In the genomic region with DNA sequence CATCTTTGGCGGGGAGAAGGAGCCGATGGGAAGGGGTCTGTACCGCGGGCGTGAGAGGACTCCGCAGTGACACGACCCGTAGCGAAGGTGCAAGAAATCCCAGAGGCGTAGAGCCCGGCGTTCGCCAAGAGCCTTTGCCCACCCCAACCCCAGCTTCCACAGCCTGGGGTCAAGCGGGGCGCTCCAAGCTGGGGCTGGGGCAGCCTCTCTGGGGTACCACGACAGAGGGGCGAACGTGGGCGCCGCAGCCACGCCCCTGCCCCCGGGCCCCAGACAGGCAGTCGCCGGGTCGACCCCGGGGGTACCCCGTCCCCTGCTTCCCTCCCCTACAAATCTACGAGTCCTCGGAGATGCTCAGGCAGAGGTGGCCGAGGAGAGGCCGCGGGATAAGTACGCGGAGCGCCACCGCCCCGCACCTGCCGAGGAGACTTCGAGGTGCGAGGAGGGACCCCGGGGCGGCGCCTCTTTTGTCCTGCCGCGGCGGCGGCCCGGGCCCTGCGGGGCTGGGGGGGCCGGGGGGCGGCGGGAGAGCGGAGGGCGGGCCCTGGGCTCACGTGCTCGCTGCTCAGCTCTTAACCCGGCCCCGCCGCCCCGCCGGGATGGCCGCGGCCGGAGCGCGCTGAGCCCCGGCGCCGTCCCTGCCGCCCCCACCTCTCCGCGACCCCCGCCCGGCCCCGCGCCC, we compare ENCODE assay signal across 8 cellular contexts. TPM values are rescaled to one million over a fixed set of nuclear protein-coding genes. Genes with fewer than 3 reads are reported as not detected.
DNase-seq lines count a peak whose midpoint lies in the region; ATAC-seq and TF ChIP-seq lines count a peak whose summit lies in the region.

A gene with protein sequence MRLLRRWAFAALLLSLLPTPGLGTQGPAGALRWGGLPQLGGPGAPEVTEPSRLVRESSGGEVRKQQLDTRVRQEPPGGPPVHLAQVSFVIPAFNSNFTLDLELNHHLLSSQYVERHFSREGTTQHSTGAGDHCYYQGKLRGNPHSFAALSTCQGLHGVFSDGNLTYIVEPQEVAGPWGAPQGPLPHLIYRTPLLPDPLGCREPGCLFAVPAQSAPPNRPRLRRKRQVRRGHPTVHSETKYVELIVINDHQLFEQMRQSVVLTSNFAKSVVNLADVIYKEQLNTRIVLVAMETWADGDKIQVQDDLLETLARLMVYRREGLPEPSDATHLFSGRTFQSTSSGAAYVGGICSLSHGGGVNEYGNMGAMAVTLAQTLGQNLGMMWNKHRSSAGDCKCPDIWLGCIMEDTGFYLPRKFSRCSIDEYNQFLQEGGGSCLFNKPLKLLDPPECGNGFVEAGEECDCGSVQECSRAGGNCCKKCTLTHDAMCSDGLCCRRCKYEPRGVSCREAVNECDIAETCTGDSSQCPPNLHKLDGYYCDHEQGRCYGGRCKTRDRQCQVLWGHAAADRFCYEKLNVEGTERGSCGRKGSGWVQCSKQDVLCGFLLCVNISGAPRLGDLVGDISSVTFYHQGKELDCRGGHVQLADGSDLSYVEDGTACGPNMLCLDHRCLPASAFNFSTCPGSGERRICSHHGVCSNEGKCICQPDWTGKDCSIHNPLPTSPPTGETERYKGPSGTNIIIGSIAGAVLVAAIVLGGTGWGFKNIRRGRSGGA (plus strand): TSS at position 575 of the 682 bp plus-strand sequence. CDS start 212 bp downstream, outside the sequence.

- H3K27me3 ChIP-seq in BLaER1 (peaks cover 41% of the 10 kb centered on the region), IMR-90 (ENCODE audit: control insufficient read depth, insufficient read depth, low read length) (peaks cover 45% of the 10 kb centered on the region), colonic mucosa (peaks cover 23% of the 10 kb centered on the region)
- H3K27me3 ChIP-seq in naive thymus-derived CD4-positive, alpha-beta T cell (ENCODE audit: control insufficient read depth in 2 of 2, insufficient read depth in 2 of 2, low read length in 2 of 2): peaks cover 0 to 15% of the 10 kb centered on the region in 2 donors

- peaks cover 0 to 4% (median 2%) of the 10 kb centered on the region in 7 donors for H3K4me1 Mint-ChIP-seq in naive thymus-derived CD4-positive, alpha-beta T cell

- H3K56ac ChIP-seq in IMR-90 (ENCODE audit: extremely low read depth, insufficient read depth, low read length): no peak within 1 kb of the TSS

- TF ChIP-seq CTCF in IMR-90 (conservative IDR thresholded peaks at IDR 0.05; ENCODE audit: low read depth, low read length) (no peak), colonic mucosa (IDR thresholded peaks at IDR 0.05) (no peak)

- peak within 1 kb of the TSS; percentile 85 for H2AFZ ChIP-seq in IMR-90 (replicated peaks; ENCODE audit: low read length, poor library complexity)

- H2BK20ac ChIP-seq in IMR-90 (ENCODE audit: low read depth, low read length): no peak within 1 kb of the TSS

- POLR2A ChIA-PET in IMR-90 (lab: Charles Lee; ENCODE audit: unreplicated experiment): no interaction called here
- POLR2A ChIA-PET in naive thymus-derived CD4-positive, alpha-beta T cell (lab: Charles Lee): no interaction called here

- no peak within 1 kb of the TSS for H4K91ac ChIP-seq in IMR-90 (ENCODE audit: insufficient read depth, low read depth, low read length)

- H2BK5ac ChIP-seq in IMR-90 (ENCODE audit: low read depth, low read length, poor library complexity, severe bottlenecking): no peak within 1 kb of the TSS

- no peak within 1 kb of the TSS for H4K8ac ChIP-seq in IMR-90 (ENCODE audit: low read depth in 2 of 2, low read length in 2 of 2)

- in situ Hi-C loops in IMR-90 (cut with MboI; ENCODE audit: low sequenced_read_pairs): no loop called here

- CTCF ChIA-PET in IMR-90 (lab: Yijun Ruan, JAX): no interaction called here
- CTCF ChIA-PET in naive thymus-derived CD4-positive, alpha-beta T cell (lab: Charles Lee): interaction anchor here (0.6 kb wide), 1 partner anchor 428 kb away, joined by 3 read pairs; no protein-coding TSS in a partner anchor

- no peak within 1 kb of the TSS for H3K27ac Mint-ChIP-seq in naive thymus-derived CD4-positive, alpha-beta T cell

- H3K4me3 Mint-ChIP-seq in naive thymus-derived CD4-positive, alpha-beta T cell: peak within 1 kb of the TSS; percentile 14 to 80 (median 64)

- H4K5ac ChIP-seq in IMR-90 (ENCODE audit: low read depth, low read length): no peak within 1 kb of the TSS; the same call in 1 of the 2 replicates

- no peaks in the 10 kb centered on the region for H3K36me3 ChIP-seq in BLaER1
- H3K36me3 ChIP-seq in IMR-90 (ENCODE audit: control insufficient read depth, insufficient read depth, low read length): no peaks in the 10 kb centered on the region
- no peaks in the 10 kb centered on the region for H3K36me3 ChIP-seq in colonic mucosa
- H3K36me3 ChIP-seq in naive thymus-derived CD4-positive, alpha-beta T cell (ENCODE audit: control insufficient read depth in 2 of 3, insufficient read depth in 3 of 3, low read length in 3 of 3): no peaks in the 10 kb centered on the region

- H2AK5ac ChIP-seq in IMR-90 (ENCODE audit: low read depth, low read length): no peak within 1 kb of the TSS

- no TSS peak for BruUV-seq in IMR-90 (replicated peaks; lab: Mats Ljungman, UMichigan)

- no peak within 1 kb of the TSS for H2BK15ac ChIP-seq in IMR-90 (ENCODE audit: low read depth, low read length)

- TF ChIP-seq RAD21 in IMR-90 (IDR thresholded peaks at IDR 0.05; ENCODE audit: low read length): no peak

- H3K9me3 ChIP-seq in BLaER1 (no peaks in the 10 kb centered on the region), IMR-90 (ENCODE audit: control insufficient read depth, insufficient read depth, low read length) (no peaks in the 10 kb centered on the region), colonic mucosa (no peaks in the 10 kb centered on the region)
- H3K9me3 ChIP-seq in naive thymus-derived CD4-positive, alpha-beta T cell (ENCODE audit: control insufficient read depth in 2 of 3, low read length in 3 of 3): no peaks in the 10 kb centered on the region

- no peak within 1 kb of the TSS for H2BK120ac ChIP-seq in IMR-90 (ENCODE audit: low read depth, low read length)

- no peak within 1 kb of the TSS for H3K18ac ChIP-seq in IMR-90 (ENCODE audit: low read depth, low read length)

- no peak within 1 kb of the TSS for H3K14ac ChIP-seq in IMR-90 (replicated peaks; ENCODE audit: low read depth, low read length)

- dilution Hi-C loops in IMR-90 (cut with HindIII; ENCODE audit: low sequenced_read_pairs, unreplicated experiment): no loop called here

- intact Hi-C loops in IMR-90 (cut with micrococcal nuclease): no loop called here
- intact Hi-C loops in colonic mucosa (cut with DNase I): no loop called here
- intact Hi-C loops in naive thymus-derived CD4-positive, alpha-beta T cell (cut with micrococcal nuclease): no loop called here

- H3K79me1 ChIP-seq in IMR-90 (ENCODE audit: low read depth in 1 of 2, low read length in 2 of 2): no peaks in the 10 kb centered on the region

- WGBS in IMR-90 (ENCODE audit: extremely low coverage in 2 of 2, insufficient read length in 1 of 2), 2 experiments: 2% methylated on average over 17 of the region's 76 CpGs; no CpG with 5 or more reads in 1 of the 2 experiments

- H3K4me3 ChIP-seq in BLaER1: peak within 1 kb of the TSS; percentile 66
- H3K4me3 ChIP-seq in IMR-90 (ENCODE audit: insufficient read depth, low read depth, low read length): peak within 1 kb of the TSS; percentile 47
- peak within 1 kb of the TSS; percentile 17 for H3K4me3 ChIP-seq in colonic mucosa
- no peak within 1 kb of the TSS for H3K4me3 ChIP-seq in naive thymus-derived CD4-positive, alpha-beta T cell (ENCODE audit: low read length)

- DNase-seq in IMR-90 (no peak), colonic mucosa (no peak), A172 (ENCODE audit: low spot score) (no peak), cortex of kidney (lab: John Stamatoyannopoulos, UW) (no peak), T-helper 9 cell (no peak)
- DNase-seq in naive thymus-derived CD4-positive, alpha-beta T cell: peak in 1 of 9 donors; percentile 21

- H3K23ac ChIP-seq in IMR-90 (ENCODE audit: low read depth, low read length): no peak within 1 kb of the TSS; the same call in 1 of the 2 replicates

- no peaks in the 10 kb centered on the region for H3K9me3 Mint-ChIP-seq in naive thymus-derived CD4-positive, alpha-beta T cell

- H3K9ac ChIP-seq in BLaER1: peak within 1 kb of the TSS; percentile 66; the same call in 1 of the 2 replicates
- H3K9ac ChIP-seq in IMR-90 (ENCODE audit: low read depth, low read length): no peak within 1 kb of the TSS; the same call in 1 of the 2 replicates
- no peak within 1 kb of the TSS for H3K9ac ChIP-seq in colonic mucosa (ENCODE audit: low read depth in 2 of 2, low read length in 2 of 2)

- peak within 1 kb of the TSS; percentile 65 for H2AK9ac ChIP-seq in IMR-90 (replicated peaks; ENCODE audit: low read depth, low read length, poor library complexity)

- H3K4me1 ChIP-seq in BLaER1: peaks cover 20% of the 10 kb centered on the region
- H3K4me1 ChIP-seq in IMR-90 (ENCODE audit: control insufficient read depth, insufficient read depth, low read length): peaks cover 2% of the 10 kb centered on the region; the same call in 1 of the 2 replicates
- peaks cover 5% of the 10 kb centered on the region for H3K4me1 ChIP-seq in colonic mucosa
- peaks cover 0 to 4% of the 10 kb centered on the region in 2 donors for H3K4me1 ChIP-seq in naive thymus-derived CD4-positive, alpha-beta T cell (ENCODE audit: control insufficient read depth in 2 of 2, insufficient read depth in 2 of 2, low read length in 2 of 2)

- H3K4me2 ChIP-seq in BLaER1 (peak within 1 kb of the TSS; percentile 97), IMR-90 (ENCODE audit: low read depth, low read length) (peak within 1 kb of the TSS; percentile 91)

- no peak for TF ChIP-seq POLR2A in IMR-90 (IDR thresholded peaks at IDR 0.05; ENCODE audit: low read depth, low read length)

- no peak within 1 kb of the TSS for H3K27ac ChIP-seq in BLaER1
- no peak within 1 kb of the TSS for H3K27ac ChIP-seq in IMR-90 (ENCODE audit: insufficient read depth, low read length)
- H3K27ac ChIP-seq in colonic mucosa: no peak within 1 kb of the TSS
- no peak within 1 kb of the TSS for H3K27ac ChIP-seq in naive thymus-derived CD4-positive, alpha-beta T cell (ENCODE audit: low read depth, low read length)

- no peaks in the 10 kb centered on the region for H3K36me3 Mint-ChIP-seq in naive thymus-derived CD4-positive, alpha-beta T cell

- ATAC-seq in IMR-90 (ENCODE audit: low read depth) (peak; percentile 83), GM21515 (IDR thresholded peaks at IDR 0.05; ENCODE audit: unreplicated experiment) (no peak)
- peak; percentile 57 for ATAC-seq in naive thymus-derived CD4-positive, alpha-beta T cell

- no peak within 1 kb of the TSS for H3K4ac ChIP-seq in IMR-90 (ENCODE audit: low read depth, low read length)

- H4K20me1 ChIP-seq in BLaER1: 0 out of 2 replicates have a peak, but pooled peaks cover 14% of the 10 kb centered on the region
- no peaks in the 10 kb centered on the region; the same call in 1 of the 2 replicates for H4K20me1 ChIP-seq in IMR-90 (ENCODE audit: insufficient read depth, low read length)

- peaks cover 26 to 40% (median 27%) of the 10 kb centered on the region in 5 donors for H3K27me3 Mint-ChIP-seq in naive thymus-derived CD4-positive, alpha-beta T cell

- H3K9me1 ChIP-seq in IMR-90 (ENCODE audit: insufficient read depth, low read length): 0 out of 2 replicates have a peak, but pooled peaks cover 2% of the 10 kb centered on the region

RNA-seq across cellular contexts. Expression of the gene that starts here (rescaled TPM):
- total RNA-seq in IMR-90 (2012; rRNA removed) (0.28 and 0.36 TPM in 2 replicates), colonic mucosa (under 1 TPM; 0.42 TPM)
- 0.46 and 0.53 TPM in 2 replicates for polyA plus RNA-seq in IMR-90 (2012; rRNA removed)
- 0.79 and 0.87 TPM in 2 replicates for polyA plus RNA-seq in IMR-90 (2012; cell fraction: cytosol; rRNA removed)
- 1.2 and 3.1 TPM in 2 replicates for polyA plus RNA-seq in IMR-90 (2012; cell fraction: nucleus; rRNA removed; ENCODE audit: low replicate concordance)
- 1 to 10 TPM in 1 of 5 experiments, under 1 TPM in 4; 0.22 to 1.5 (median 0.66) TPM for total RNA-seq in naive thymus-derived CD4-positive, alpha-beta T cell
- polyA plus RNA-seq in naive thymus-derived CD4-positive, alpha-beta T cell: under 1 TPM in 1 of 2 donors, not detected in 1; 0.08 TPM
- total RNA-seq in A172 (2014; rRNA removed; shearing (Covaris generic)): 2.2 and 2.8 TPM in 2 replicates
